Comparison of ENCODE assay signal across 8 cellular contexts in genomic region chr7:119197872-119198527, GRCh38.
DNase-seq lines count a peak whose midpoint lies in the region; ATAC-seq, FAIRE-seq and TF ChIP-seq lines count a peak whose summit lies in the region.

No MANE protein-coding gene starts in this region.

- no peaks in the 10 kb centered on the region for H3K4me1 ChIP-seq in esophagus muscularis mucosa

- TF ChIP-seq POLR2A in GM12892 (IDR thresholded peaks at IDR 0.05; ENCODE audit: low read depth, low read length) (no peak), esophagus muscularis mucosa (IDR thresholded peaks at IDR 0.05; ENCODE audit: low read depth) (no peak)

- H3K27me3 Mint-ChIP-seq in progenitor cell of endocrine pancreas, result no peaks in the 10 kb centered on the region

- no peak overlapping the region for H3K27ac Mint-ChIP-seq in progenitor cell of endocrine pancreas

- no peaks in the 10 kb centered on the region for H3K27me3 ChIP-seq in esophagus muscularis mucosa

- peaks cover 0 to 7% (median 0%) of the 10 kb centered on the region in 4 donors for H3K9me3 ChIP-seq in esophagus muscularis mucosa

- peaks cover 10% of the 10 kb centered on the region for H3K4me1 Mint-ChIP-seq in progenitor cell of endocrine pancreas (ENCODE audit: low read depth)

- no peak for TF ChIP-seq EP300 in esophagus muscularis mucosa (IDR thresholded peaks at IDR 0.05)

- intact Hi-C loops in esophagus muscularis mucosa (cut with DNase I), result no loop called here

- no peaks in the 10 kb centered on the region for H3K36me3 ChIP-seq in esophagus muscularis mucosa

- TF ChIP-seq CTCF in esophagus muscularis mucosa (IDR thresholded peaks at IDR 0.05), result peak in 2 of 3 experiments; percentile 15 to 57
- TF ChIP-seq CTCF in progenitor cell of endocrine pancreas (IDR thresholded peaks at IDR 0.05; ENCODE audit: unreplicated experiment), result peak; percentile 74

- DNase-seq in A172 (ENCODE audit: low spot score), result peak; percentile 70
- peak; percentile 0 for DNase-seq in GM12892 (ENCODE audit: insufficient read length)
- peak; percentile 77 for DNase-seq in LoVo (ENCODE audit: low spot score)
- peak; percentile 41 to 57 for DNase-seq in SHP77 (lab: John Stamatoyannopoulos, UW)
- no peak for DNase-seq in esophagus muscularis mucosa (ENCODE audit: extremely low spot score)
- no peak for DNase-seq in progenitor cell of endocrine pancreas (ENCODE audit: low spot score, unreplicated experiment)
- no peak for DNase-seq in activated T-cell treated with anti-CD3 and anti-CD28 coated beads, Interleukin-2, amount 50 U/mL, for 1 hour

- no peaks in the 10 kb centered on the region for H3K9me3 Mint-ChIP-seq in progenitor cell of endocrine pancreas (ENCODE audit: low read depth)

- no peak overlapping the region for H3K27ac ChIP-seq in esophagus muscularis mucosa (replicated peaks in 1 of 4)

- H3K4me3 ChIP-seq in esophagus muscularis mucosa, result no peak overlapping the region

- no peaks in the 10 kb centered on the region for H3K36me3 Mint-ChIP-seq in progenitor cell of endocrine pancreas (ENCODE audit: insufficient read depth)

- ATAC-seq in HG02588 (IDR thresholded peaks at IDR 0.05; ENCODE audit: unreplicated experiment), result peak; percentile 93

- 29% methylated on average over 8 of the region's 8 CpGs for WGBS in esophagus muscularis mucosa

- peak; percentile 63 for FAIRE-seq in GM12892 (lab: Jason Lieb, UNC)

- no peak overlapping the region for H3K4me3 Mint-ChIP-seq in progenitor cell of endocrine pancreas (ENCODE audit: low read depth)

Comparison
In these comparisons a context has a peak if more than half of its experiments do, and no peak if none do; other contexts are left out.
1. DNase-seq: peak in A172 (single experiment), GM12892 (single experiment), LoVo (single experiment) and SHP77 (2 of 2); none in esophagus muscularis mucosa (single experiment), progenitor cell of endocrine pancreas (single experiment) and activated T-cell treated with anti-CD3 and anti-CD28 coated beads, Interleukin-2, amount 50 U/mL, for 1 hour (single experiment).